27 cellular contexts compared by ENCODE assay signal in the genomic region with DNA sequence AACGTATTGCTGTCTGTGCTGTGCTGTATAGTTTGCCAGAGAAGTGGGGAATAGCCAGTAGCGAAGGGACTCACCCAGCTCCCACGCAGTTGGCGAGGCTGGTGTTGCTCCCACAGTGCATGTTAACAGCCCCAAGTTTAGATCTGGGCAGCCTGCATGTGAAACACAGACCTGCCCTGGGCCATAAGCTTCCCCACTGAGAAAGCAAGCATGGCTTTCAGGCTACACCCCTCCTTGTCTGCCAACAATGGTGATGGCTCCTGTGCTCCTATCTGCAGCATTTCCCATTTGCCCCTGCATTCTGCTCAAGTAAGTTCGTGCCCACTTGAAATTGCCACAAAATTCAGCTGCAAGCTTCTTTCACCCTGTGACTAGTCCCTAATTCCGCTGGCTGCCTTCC.
"Had no signal": no experiment of that assay in that cellular context is flagged by ENCODE, and none has a peak within 500 bp of the region (broad histone marks: within the 10 kb centered on the region; RNA-seq: fewer than 3 reads in every experiment).

No MANE protein-coding gene starts in this region.

- H3K27me3 ChIP-seq: breast epithelium, MG63, SJSA1 had no signal

- H3K4me3 Mint-ChIP-seq: activated CD8-positive, alpha-beta T cell treated with anti-CD3 and anti-CD28 coated beads, Interleukin-2, amount 10 ng/mL, durations not matched to agents 7 days and 5 days; activated naive CD4-positive, alpha-beta T cell treated with anti-CD3 and anti-CD28 coated beads, Interleukin-2, amount 50 U/mL, for 24 hours; activated T-helper 1 cell treated with anti-CD3 and anti-CD28 coated beads, Interleukin-12 subunit alpha, Interleukin-12 subunit beta, Interleukin-2, Interleukin-4 antibody, amounts not matched to agents 30 ng/mL and 10 ng/mL and 1 ng/mL, durations not matched to agents 14 hours and 24 hours and 36 hours; T-helper 2 cell treated with Interferon-gamma antibody and Interleukin-4, amounts not matched to agents 5 μg/mL and 100 μg/mL, for 36 hours had no signal

- H3K36me3 ChIP-seq: breast epithelium, MG63 had no signal

- H3K9me3 Mint-ChIP-seq: activated T-helper 1 cell treated with anti-CD3 and anti-CD28 coated beads, Interleukin-12 subunit alpha, Interleukin-12 subunit beta, Interleukin-2, Interleukin-4 antibody, amounts not matched to agents 30 ng/mL and 10 ng/mL and 1 ng/mL, durations not matched to agents 14 hours and 24 hours and 36 hours; T-helper 2 cell treated with Interferon-gamma antibody and Interleukin-4, amounts not matched to agents 5 μg/mL and 100 μg/mL, for 36 hours had no signal

- H3K4me1 ChIP-seq: breast epithelium, SJSA1 had no signal

- H3K9me3 ChIP-seq: breast epithelium, MG63, SJSA1 had no signal

- H3K4me3 ChIP-seq: breast epithelium, MG63, SJSA1 had no signal

- DNase-seq: activated CD4-positive, alpha-beta T cell treated with anti-CD3 and anti-CD28 coated beads for 48 hours; activated CD4-positive, alpha-beta T cell treated with anti-CD3 and anti-CD28 coated beads, Interleukin-2, amount 50 U/mL, for 4 hours; activated CD4-positive, CD25-positive, alpha-beta regulatory T cell treated with anti-CD3 and anti-CD28 coated beads, Interleukin-2, amount 50 U/mL, for 72 hours; activated CD8-positive, alpha-beta memory T cell treated with anti-CD3 and anti-CD28 coated beads, Interleukin-2, amount 50 U/mL, for 48 hours; activated CD8-positive, alpha-beta T cell treated with anti-CD3 and anti-CD28 coated beads, Interleukin-2, amount 10 ng/mL, durations not matched to agents 7 days and 5 days; activated effector memory CD4-positive, alpha-beta T cell treated with Interleukin-2 at 50 U/mL for 16 hours; activated naive CD4-positive, alpha-beta T cell; activated T-cell treated with anti-CD3 and anti-CD28 coated beads, Interleukin-2, amount 50 U/mL, for 1 hour; aorta; MV-4-11; NCI-H1092 treated with DMSO at 0.1 percent for 48 hours; NCI-H1417 treated with DMSO at 0.1 percent for 48 hours; NCI-H1694 treated with DMSO at 0.1 percent for 48 hours; NCI-H510A treated with DMSO at 0.1 percent for 48 hours; NK-92 treated with Interleukin-12 subunit alpha and Interleukin-12 subunit beta, amount 100 ng/mL, for 24 hours; OCI-M1; RPMI8226; SHP77; SW 1271 had no signal

- H3K27ac ChIP-seq: breast epithelium, SJSA1 had no signal

- H3K27me3 Mint-ChIP-seq: activated naive CD4-positive, alpha-beta T cell treated with anti-CD3 and anti-CD28 coated beads, Interleukin-2, amount 50 U/mL, for 24 hours had no signal

- ATAC-seq: activated CD8-positive, alpha-beta T cell treated with anti-CD3 and anti-CD28 coated beads, Interleukin-2, amount 10 ng/mL, durations not matched to agents 7 days and 5 days; Panc1; SK-N-SH treated with all-trans-retinoic acid at 6 μM for 48 hours had no signal

- H3K27ac Mint-ChIP-seq: activated CD8-positive, alpha-beta T cell treated with anti-CD3 and anti-CD28 coated beads, Interleukin-2, amount 10 ng/mL, durations not matched to agents 7 days and 5 days; activated naive CD4-positive, alpha-beta T cell treated with anti-CD3 and anti-CD28 coated beads, Interleukin-2, amount 50 U/mL, for 24 hours; activated T-helper 1 cell treated with anti-CD3 and anti-CD28 coated beads, Interleukin-12 subunit alpha, Interleukin-12 subunit beta, Interleukin-2, Interleukin-4 antibody, amounts not matched to agents 30 ng/mL and 10 ng/mL and 1 ng/mL, durations not matched to agents 14 hours and 24 hours and 36 hours; T-helper 2 cell treated with Interferon-gamma antibody and Interleukin-4, amounts not matched to agents 5 μg/mL and 100 μg/mL, for 36 hours had no signal
